8 cellular contexts compared by ENCODE assay signal in genomic region chr2:156399950-156400703, GRCh38. TPM values are rescaled to one million over a fixed set of nuclear protein-coding genes. Genes with fewer than 3 reads are reported as not detected.
DNase-seq lines count a peak whose midpoint lies in the region; ATAC-seq and TF ChIP-seq lines count a peak whose summit lies in the region.

No MANE protein-coding gene starts in this region.

- peak; percentile 19 for DNase-seq in AG04449 (ENCODE audit: low read depth, low spot score)
- peak; percentile 62 for DNase-seq in GM10266 (ENCODE audit: extremely low spot score)
- peak; percentile 52 for DNase-seq in NAMALWA (ENCODE audit: low spot score)
- DNase-seq in T1000 (lab: John Stamatoyannopoulos, UW), result peak; percentile 89
- DNase-seq in ecto neural progenitor cell (ENCODE audit: low spot score), result peak; percentile 85
- DNase-seq in lower leg skin (ENCODE audit: low spot score in 2 of 2), result peak; percentile 63 to 94

- CTCF ChIA-PET in AG04449 (lab: Yijun Ruan, JAX), result interaction anchor here (1.1 to 2.0 kb wide), 4 partner anchors 29 to 190 kb away, joined by 3 to 11 read pairs (median 6); no protein-coding TSS in a partner anchor

- no peak for TF ChIP-seq POLR2A in lower leg skin (IDR thresholded peaks at IDR 0.05)

- peak; percentile 32 for ATAC-seq in HG02610 (IDR thresholded peaks at IDR 0.05; ENCODE audit: unreplicated experiment)
- peak; percentile 58 for ATAC-seq in stimulated activated memory B cell treated with anti-CD40 and anti-IgM and Interleukin-4, amounts not matched to agents 10 μg/mL and 1 μg/mL and 100 μg/mL, for 72 hours

- H3K27me3 Mint-ChIP-seq in stimulated activated memory B cell treated with anti-CD40 and anti-IgM and Interleukin-4, amounts not matched to agents 10 μg/mL and 1 μg/mL and 100 μg/mL, for 72 hours, result no peaks in the 10 kb centered on the region

- POLR2A ChIA-PET in AG04449 (lab: Yijun Ruan, JAX), result interaction anchor here (0.6 kb wide), 1 partner anchor 286 kb away, joined by 3 read pairs; no protein-coding TSS in a partner anchor

- H3K4me3 Mint-ChIP-seq in stimulated activated memory B cell treated with anti-CD40 and anti-IgM and Interleukin-4, amounts not matched to agents 10 μg/mL and 1 μg/mL and 100 μg/mL, for 72 hours, result peak overlapping the region; percentile 88

- peaks cover 41% of the 10 kb centered on the region for H3K4me1 Mint-ChIP-seq in stimulated activated memory B cell treated with anti-CD40 and anti-IgM and Interleukin-4, amounts not matched to agents 10 μg/mL and 1 μg/mL and 100 μg/mL, for 72 hours

- WGBS in lower leg skin, 2 donors, result 0 to 1% methylated on average over 23 to 35 of the region's 36 CpGs

- peak overlapping the region; percentile 92 for H3K27ac Mint-ChIP-seq in stimulated activated memory B cell treated with anti-CD40 and anti-IgM and Interleukin-4, amounts not matched to agents 10 μg/mL and 1 μg/mL and 100 μg/mL, for 72 hours

- H3K36me3 Mint-ChIP-seq in stimulated activated memory B cell treated with anti-CD40 and anti-IgM and Interleukin-4, amounts not matched to agents 10 μg/mL and 1 μg/mL and 100 μg/mL, for 72 hours, result no peaks in the 10 kb centered on the region

- TF ChIP-seq CTCF in AG04449 (IDR thresholded peaks at IDR 0.05; ENCODE audit: insufficient read depth, low read length, missing control alignments), result no peak
- TF ChIP-seq CTCF in GM10266 (IDR thresholded peaks at IDR 0.05; ENCODE audit: control insufficient read depth, insufficient read depth, low read depth, missing control alignments), result no peak
- TF ChIP-seq CTCF in lower leg skin (IDR thresholded peaks at IDR 0.05), result no peak

- no peaks in the 10 kb centered on the region for H3K9me3 Mint-ChIP-seq in stimulated activated memory B cell treated with anti-CD40 and anti-IgM and Interleukin-4, amounts not matched to agents 10 μg/mL and 1 μg/mL and 100 μg/mL, for 72 hours

- intact Hi-C loops in lower leg skin (cut with DNase I; ENCODE audit: low total_unique reads), result loop anchor here (10.0 kb wide), 1 partner anchor 685 kb away; no protein-coding TSS in a partner anchor

- H3K4me3 ChIP-seq in AG04449 (ENCODE audit: low read depth, low read length) (peak overlapping the region; percentile 76), lower leg skin (ENCODE audit: low read depth, poor library complexity, severe bottlenecking) (peak overlapping the region; percentile 58)

RNA-seq across cellular contexts. Expression of gene GPD2, which starts 36.1 kb away (rescaled TPM):
- total RNA-seq in lower leg skin, result 10 to 100 TPM; 50.0 to 83.5 (median 64.6) TPM

Comparison
In these comparisons a context has a peak if more than half of its experiments do, and no peak if none do; other contexts are left out.
1. Peak in every context shown above with its lines: DNase-seq, ATAC-seq and H3K4me3 ChIP-seq.
2. DNase-seq: peak in every context shown above with its lines; median percentile 89 in T1000; 85 in ecto neural progenitor cell; 78 in lower leg skin; 62 in GM10266; 52 in NAMALWA; 19 in AG04449.